In genomic region chr12:62631531-62632520, GRCh38 we compare ENCODE assay signal across 8 cellular contexts.
DNase-seq lines count a peak whose midpoint lies in the region; ATAC-seq, FAIRE-seq and TF ChIP-seq lines count a peak whose summit lies in the region.

No MANE protein-coding gene starts in this region.

- H3K79me1 ChIP-seq in H1 (ENCODE audit: low read depth, low read length): no peaks in the 10 kb centered on the region

- H3K4me2 ChIP-seq in H1 (ENCODE audit: insufficient read depth in 1 of 2, low read depth in 2 of 2, low read length in 2 of 2): peak overlapping the region; percentile 80 to 99

- H2AK5ac ChIP-seq in H1 (ENCODE audit: low read depth, low read length): no peak overlapping the region

- H3K27me3 ChIP-seq in H1 (replicated peaks in 1 of 4; ENCODE audit: control insufficient read depth in 3 of 4, extremely low read depth in 1 of 4, insufficient read depth in 3 of 4, low read length in 3 of 4): peaks cover 2 to 39% (median 31%) of the 10 kb centered on the region in 4 experiments
- H3K27me3 ChIP-seq in liver (ENCODE audit: control insufficient read depth in 4 of 4, insufficient read depth in 4 of 4, low read length in 3 of 4): no peaks in the 10 kb centered on the region

- H2BK120ac ChIP-seq in H1 (replicated peaks; ENCODE audit: low read depth, low read length): peak overlapping the region; percentile 91

- ATAC-seq in GM19455 (IDR thresholded peaks at IDR 0.05; ENCODE audit: unreplicated experiment): peak; percentile 54
- ATAC-seq in activated B cell treated with CpG ODN at 0.5 μM for 24 hours (ENCODE audit: low read depth): peak; percentile 64
- peak; percentile 62 for ATAC-seq in stimulated activated memory B cell treated with anti-CD40 and anti-IgM and Interleukin-4, amounts not matched to agents 10 μg/mL and 1 μg/mL and 100 μg/mL, for 72 hours

- peaks cover 63% of the 10 kb centered on the region for H3K27me3 Mint-ChIP-seq in activated B cell treated with CpG ODN at 0.5 μM for 24 hours
- peaks cover 70% of the 10 kb centered on the region for H3K27me3 Mint-ChIP-seq in stimulated activated memory B cell treated with anti-CD40 and anti-IgM and Interleukin-4, amounts not matched to agents 10 μg/mL and 1 μg/mL and 100 μg/mL, for 72 hours

- no peak overlapping the region; the same call in 1 of the 2 replicates for H4K8ac ChIP-seq in H1 (ENCODE audit: extremely low read depth, insufficient read depth, low read length)

- H3K79me2 ChIP-seq in H1 (ENCODE audit: control insufficient read depth in 1 of 2, insufficient read depth in 2 of 2, low read length in 2 of 2): no peaks in the 10 kb centered on the region

- POLR2A ChIA-PET in activated B cell treated with CpG ODN at 0.5 μM for 24 hours (lab: Charles Lee): interaction anchor here (1.1 to 1.9 kb wide), 2 partner anchors 28 to 29 kb away, joined by 3 to 14 read pairs; no protein-coding TSS in a partner anchor
- POLR2A ChIA-PET in H1 (lab: Charles Lee; ENCODE audit: partially characterized antibody): interaction anchor here (1.1 to 1.7 kb wide), 4 partner anchors 9 to 30 kb away, joined by 3 to 5 read pairs (median 4); no protein-coding TSS in a partner anchor

- no peak for TF ChIP-seq CTCF in activated B cell treated with CpG ODN at 0.5 μM for 24 hours (IDR thresholded peaks at IDR 0.05)
- TF ChIP-seq CTCF in H1 (IDR thresholded peaks at IDR 0.05; ENCODE audit: control extremely low read depth in 1 of 3, insufficient read depth in 1 of 3, low read depth in 1 of 3, low read length in 3 of 3): peak; percentile 39 to 52 (median 50)
- TF ChIP-seq CTCF in liver (IDR thresholded peaks at IDR 0.05; ENCODE audit: low read depth, low read length, missing input control): peak; percentile 8

- no peak overlapping the region for H4K5ac ChIP-seq in H1 (ENCODE audit: insufficient read length, low read depth, low read length)

- no peak overlapping the region for H3K27ac Mint-ChIP-seq in activated B cell treated with CpG ODN at 0.5 μM for 24 hours
- peak overlapping the region; percentile 76 for H3K27ac Mint-ChIP-seq in stimulated activated memory B cell treated with anti-CD40 and anti-IgM and Interleukin-4, amounts not matched to agents 10 μg/mL and 1 μg/mL and 100 μg/mL, for 72 hours

- no peak for FAIRE-seq in H1 (lab: Jason Lieb, UNC)

- TF ChIP-seq POLR2A in H1 (IDR thresholded peaks at IDR 0.05; ENCODE audit: control extremely low read depth in 1 of 2, low read depth in 2 of 2, low read length in 2 of 2): no peak

- TF ChIP-seq EP300 in H1 (IDR thresholded peaks at IDR 0.05; ENCODE audit: borderline replicate concordance in 1 of 2, low read depth in 2 of 2, low read length in 2 of 2): no peak

- H3K36me3 Mint-ChIP-seq in activated B cell treated with CpG ODN at 0.5 μM for 24 hours (ENCODE audit: low read depth): no peaks in the 10 kb centered on the region
- no peaks in the 10 kb centered on the region for H3K36me3 Mint-ChIP-seq in stimulated activated memory B cell treated with anti-CD40 and anti-IgM and Interleukin-4, amounts not matched to agents 10 μg/mL and 1 μg/mL and 100 μg/mL, for 72 hours

- H3K14ac ChIP-seq in H1 (ENCODE audit: insufficient read length): no peak overlapping the region

- H3K9ac ChIP-seq in H1 (replicated peaks in 1 of 4; ENCODE audit: extremely low read depth in 1 of 4, low read depth in 3 of 4, low read length in 3 of 4) (no peak overlapping the region; a peak in 2 of 7 replicates), liver (ENCODE audit: low read depth in 1 of 2, low read length in 2 of 2) (peak overlapping the region in 1 of 2 donors; percentile 30)

- H4K20me1 ChIP-seq in H1 (replicated peaks in 1 of 2; ENCODE audit: control insufficient read depth in 1 of 2, insufficient read depth in 2 of 2, low read length in 2 of 2): no peaks in the 10 kb centered on the region

- no peaks in the 10 kb centered on the region for H3K9me3 Mint-ChIP-seq in activated B cell treated with CpG ODN at 0.5 μM for 24 hours
- peaks cover 2% of the 10 kb centered on the region for H3K9me3 Mint-ChIP-seq in stimulated activated memory B cell treated with anti-CD40 and anti-IgM and Interleukin-4, amounts not matched to agents 10 μg/mL and 1 μg/mL and 100 μg/mL, for 72 hours

- H3K4me1 ChIP-seq in H1 (replicated peaks in 1 of 4; ENCODE audit: control insufficient read depth in 3 of 4, insufficient read depth in 4 of 4, low read length in 3 of 4) (peaks cover 15 to 25% (median 19%) of the 10 kb centered on the region in 4 experiments), liver (ENCODE audit: control insufficient read depth in 4 of 4, insufficient read depth in 4 of 4, low read length in 3 of 4) (peaks cover 0 to 16% (median 9%) of the 10 kb centered on the region in 4 donors)

- H3K36me3 ChIP-seq in H1 (ENCODE audit: control insufficient read depth in 2 of 4, insufficient read depth in 4 of 4, low read length in 3 of 4): no peaks in the 10 kb centered on the region
- H3K36me3 ChIP-seq in liver (ENCODE audit: control insufficient read depth in 4 of 4, insufficient read depth in 3 of 4, low read depth in 1 of 4, low read length in 3 of 4): no peaks in the 10 kb centered on the region

- peaks cover 12% of the 10 kb centered on the region for H3K4me1 Mint-ChIP-seq in activated B cell treated with CpG ODN at 0.5 μM for 24 hours
- peaks cover 23% of the 10 kb centered on the region for H3K4me1 Mint-ChIP-seq in stimulated activated memory B cell treated with anti-CD40 and anti-IgM and Interleukin-4, amounts not matched to agents 10 μg/mL and 1 μg/mL and 100 μg/mL, for 72 hours

- no peak overlapping the region for H3K4ac ChIP-seq in H1 (replicated peaks; ENCODE audit: insufficient read length, low read depth, low read length)

- H3K4me3 ChIP-seq in H1 (ENCODE audit: extremely low read depth in 1 of 4, insufficient read depth in 2 of 4, low read depth in 3 of 4, low read length in 4 of 4) (peak overlapping the region; percentile 42 to 67 (median 50)), liver (ENCODE audit: low read depth in 1 of 3, low read length in 3 of 3) (peak overlapping the region; percentile 62 to 68 (median 62))

- no peak overlapping the region for H3K23ac ChIP-seq in H1 (ENCODE audit: insufficient read length)

- H2AFZ ChIP-seq in H1 (ENCODE audit: low read length): no peak overlapping the region; the same call in 1 of the 2 replicates

- H3K4me3 Mint-ChIP-seq in activated B cell treated with CpG ODN at 0.5 μM for 24 hours: peak overlapping the region; percentile 85
- H3K4me3 Mint-ChIP-seq in stimulated activated memory B cell treated with anti-CD40 and anti-IgM and Interleukin-4, amounts not matched to agents 10 μg/mL and 1 μg/mL and 100 μg/mL, for 72 hours: peak overlapping the region; percentile 85

- H2BK5ac ChIP-seq in H1 (ENCODE audit: low read depth, low read length): peak overlapping the region; percentile 37; the same call in 1 of the 2 replicates

- TF ChIP-seq RAD21 in H1 (IDR thresholded peaks at IDR 0.05 in 1 of 2, conservative IDR thresholded peaks at IDR 0.05 in 1 of 2; ENCODE audit: low read depth in 2 of 2, low read length in 2 of 2): peak; percentile 40 to 56; a peak in 3 of 4 replicates
- TF ChIP-seq RAD21 in liver (IDR thresholded peaks at IDR 0.05): peak; percentile 33

- H2BK20ac ChIP-seq in H1 (ENCODE audit: low read length): 0 out of 2 replicates have a peak overlapping the region, but pooled peaks have one; percentile 24

- H3K56ac ChIP-seq in H1 (replicated peaks; ENCODE audit: insufficient read length, low read depth, low read length): peak overlapping the region; percentile 22

- H4K91ac ChIP-seq in H1 (replicated peaks; ENCODE audit: insufficient read length, low read length): peak overlapping the region; percentile 47

- H2BK12ac ChIP-seq in H1 (ENCODE audit: low read depth, low read length): peak overlapping the region; percentile 82; the same call in 1 of the 2 replicates

- DNase-seq in COR-L47 (lab: John Stamatoyannopoulos, UW) (peak; percentile 72), HT-29 (ENCODE audit: low spot score) (peak; percentile 84), activated B cell treated with CpG ODN at 0.5 μM for 24 hours (peak; percentile 30), H1 (ENCODE audit: low read depth in 1 of 2, low spot score in 2 of 2) (peak in 1 of 2 experiments; percentile 84), DMS114 treated with DMSO at 0.1 percent for 48 hours (lab: John Stamatoyannopoulos, UW; ENCODE audit: unreplicated experiment) (no peak)

- no peak overlapping the region; the same call in 1 of the 2 replicates for H2BK15ac ChIP-seq in H1 (ENCODE audit: low read length)

- peak overlapping the region; percentile 57; the same call in 1 of the 2 replicates for H3K18ac ChIP-seq in H1 (ENCODE audit: extremely low read depth, low read length)

- intact Hi-C loops in activated B cell treated with CpG ODN at 0.5 μM for 24 hours (cut with micrococcal nuclease): loop anchor here (1.0 to 5.0 kb wide), 2 partner anchors 29 to 60 kb away; no protein-coding TSS in a partner anchor

- peaks cover 7% of the 10 kb centered on the region; the same call in 1 of the 2 replicates for H3K23me2 ChIP-seq in H1 (ENCODE audit: low read depth, low read length)

- H3K27ac ChIP-seq in H1 (ENCODE audit: low read depth, low read length): no peak overlapping the region
- peak overlapping the region; percentile 57 to 70 for H3K27ac ChIP-seq in liver (ENCODE audit: low read depth in 1 of 2, low read length in 2 of 2)

- 8% methylated on average over 63 of the region's 63 CpGs; no CpG with 5 or more reads in 1 of the 2 experiments for WGBS in H1 (ENCODE audit: extremely low coverage in 1 of 2, insufficient coverage in 1 of 2, insufficient read length in 1 of 2, insufficient replicate concordance in 2 of 2, low coverage in 1 of 2, low lambda C conversion rate in 2 of 2, missing lambda C conversion rate in 1 of 2), 2 experiments
- WGBS in liver: 3% methylated on average over 63 of the region's 63 CpGs

- no peaks in the 10 kb centered on the region for H3K9me3 ChIP-seq in H1 (ENCODE audit: insufficient read depth in 2 of 2, low read depth in 1 of 2, low read length in 1 of 2)
- H3K9me3 ChIP-seq in liver (ENCODE audit: control insufficient read depth in 4 of 4, low read length in 3 of 4): no peaks in the 10 kb centered on the region

- CTCF ChIA-PET in activated B cell treated with CpG ODN at 0.5 μM for 24 hours (lab: Charles Lee): interaction anchor here (1.3 kb wide), 1 partner anchor 10 kb away, joined by 3 read pairs; no protein-coding TSS in a partner anchor
- CTCF ChIA-PET in H1 (lab: Charles Lee; ENCODE audit: partially characterized antibody): interaction anchor here (0.7 to 1.8 kb wide), 9 partner anchors 9 to 164 kb away, joined by 3 to 7 read pairs (median 3); no protein-coding TSS in a partner anchor

TF ChIP-seq in H1, 55 proteins besides CTCF, POLR2A, EP300 and RAD21 (continues in another document):
- TF ChIP-seq EGR1 (IDR thresholded peaks at IDR 0.05; ENCODE audit: borderline replicate concordance, low read depth, low read length) (peak; percentile 70), EZH2 (IDR thresholded peaks at IDR 0.05; ENCODE audit: low read depth, low read length, severe bottlenecking) (peak; percentile 44), GABPA (IDR thresholded peaks at IDR 0.05; ENCODE audit: borderline replicate concordance, insufficient read depth, low read length) (no peak)

TF ChIP-seq in liver, 16 proteins besides CTCF, POLR2A, EP300 and RAD21 (continues in another document):
- no peak for TF ChIP-seq JUND (IDR thresholded peaks at IDR 0.05)
- no peak for TF ChIP-seq RXRA (IDR thresholded peaks at IDR 0.05)
